9 cellular contexts compared by ENCODE assay signal in the genomic region with DNA sequence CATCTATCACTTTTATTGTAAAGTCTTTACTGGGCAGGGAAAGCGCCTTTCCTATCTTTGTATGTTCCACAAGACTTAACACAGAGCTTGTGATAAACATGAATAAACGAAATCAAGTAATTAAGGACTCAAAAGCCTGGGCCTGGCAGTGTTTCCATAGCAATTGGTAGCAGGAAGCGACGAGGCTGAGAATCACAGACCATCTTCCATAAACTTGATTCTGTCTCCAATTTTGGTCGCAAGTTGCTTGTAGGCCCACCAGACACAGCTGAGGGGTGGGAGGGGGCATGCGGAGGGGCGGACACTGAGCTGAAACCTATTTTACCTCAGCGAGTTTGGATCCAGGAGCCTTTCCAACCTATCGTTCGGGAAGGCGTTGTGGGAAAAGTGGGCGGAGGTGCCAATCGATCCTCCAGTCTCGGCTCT. TPM values are rescaled to one million over a fixed set of nuclear protein-coding genes. Genes with fewer than 3 reads are reported as not detected.
DNase-seq lines count a peak whose midpoint lies in the region; ATAC-seq lines count a peak whose summit lies in the region.
"Had no signal": no experiment of that assay in that cellular context is flagged by ENCODE, and none has a peak within 500 bp of the region (broad histone marks: within the 10 kb centered on the region; RNA-seq: fewer than 3 reads in every experiment).

No MANE protein-coding gene starts in this region.

- H3K36me3 ChIP-seq in BLaER1 = no peaks in the 10 kb centered on the region

- H3K27me3 ChIP-seq in BLaER1 = no peaks in the 10 kb centered on the region

- peaks cover 9% of the 10 kb centered on the region for H3K4me1 Mint-ChIP-seq in activated naive CD8-positive, alpha-beta T cell (ENCODE audit: low read depth)
- peaks cover 7 to 13% of the 10 kb centered on the region in 2 donors for H3K4me1 Mint-ChIP-seq in immature natural killer cell

- DNase-seq in HCEC 1CT = peak; percentile 31
- DNase-seq in immature natural killer cell = peak in 1 of 3 donors; percentile 8
- peak; percentile 23 for DNase-seq in superior temporal gyrus (ENCODE audit: extremely low spot score)
- DNase-seq in HT-29 (ENCODE audit: low spot score) = no peak

- no peak for ATAC-seq in GM19467 (IDR thresholded peaks at IDR 0.05; ENCODE audit: unreplicated experiment)
- ATAC-seq in GM19035 (IDR thresholded peaks at IDR 0.05; ENCODE audit: unreplicated experiment) = no peak
- ATAC-seq: K562 had no signal

- no peaks in the 10 kb centered on the region for H3K36me3 Mint-ChIP-seq in activated naive CD8-positive, alpha-beta T cell
- peaks cover 0 to 4% (median 0%) of the 10 kb centered on the region in 3 donors for H3K36me3 Mint-ChIP-seq in immature natural killer cell

- peaks cover 8% of the 10 kb centered on the region; the same call in 1 of the 2 replicates for H3K4me1 ChIP-seq in BLaER1

- H3K9me3 ChIP-seq in BLaER1 = no peaks in the 10 kb centered on the region

- peak overlapping the region; percentile 93 for H3K4me2 ChIP-seq in BLaER1

- H4K20me1 ChIP-seq in BLaER1 = no peaks in the 10 kb centered on the region

- peak overlapping the region; percentile 96 for H3K4me3 Mint-ChIP-seq in activated naive CD8-positive, alpha-beta T cell
- H3K4me3 Mint-ChIP-seq in immature natural killer cell = peak overlapping the region; percentile 88 to 98 (median 97)

- peak overlapping the region; percentile 76 for H3K4me3 ChIP-seq in BLaER1
- H3K4me3 ChIP-seq: K562 had no signal

- peak overlapping the region; percentile 86 for H3K9ac ChIP-seq in BLaER1

- no peaks in the 10 kb centered on the region for H3K9me3 Mint-ChIP-seq in activated naive CD8-positive, alpha-beta T cell (ENCODE audit: low read depth)
- no peaks in the 10 kb centered on the region for H3K9me3 Mint-ChIP-seq in immature natural killer cell

- peak overlapping the region; percentile 58 for H3K27ac Mint-ChIP-seq in activated naive CD8-positive, alpha-beta T cell
- peak overlapping the region in 5 of 6 donors; percentile 57 to 89 (median 75) for H3K27ac Mint-ChIP-seq in immature natural killer cell

- H3K27ac ChIP-seq in BLaER1 = peak overlapping the region; percentile 89

- no peaks in the 10 kb centered on the region for H3K27me3 Mint-ChIP-seq in activated naive CD8-positive, alpha-beta T cell
- peaks cover 0 to 7% (median 5%) of the 10 kb centered on the region in 3 donors for H3K27me3 Mint-ChIP-seq in immature natural killer cell (ENCODE audit: low read depth in 3 of 3)

RNA-seq across cellular contexts. Expression of a gene that starts 0.3 kb away (rescaled TPM):
- under 1 TPM in 1 of 3 donors, not detected in 2; 0.07 TPM for polyA plus RNA-seq in immature natural killer cell
- total RNA-seq in HT-29 (2014; rRNA removed; shearing (Covaris generic)) = not detected in 2 replicates
- total RNA-seq: K562 had no signal
- polyA plus RNA-seq: K562 had no signal

RNA-seq across cellular contexts. Expression of a gene that starts 1.0 kb away (rescaled TPM):
- polyA plus RNA-seq in immature natural killer cell = 1 to 10 TPM in 2 of 3 donors, not detected in 1; 2.1 to 2.4 TPM
- 0.36 and 0.47 TPM in 2 replicates for total RNA-seq in HT-29 (2014; rRNA removed; shearing (Covaris generic))
- total RNA-seq: K562 had no signal
- polyA plus RNA-seq: K562 had no signal

RNA-seq across cellular contexts. Expression of a gene that starts 54.0 kb away (rescaled TPM):
- under 1 TPM in 2 of 3 donors, not detected in 1; 0.21 to 0.34 TPM for polyA plus RNA-seq in immature natural killer cell
- total RNA-seq in HT-29 (2014; rRNA removed; shearing (Covaris generic)) = not detected in 2 replicates
